In genomic region chr11:117083011-117083940, GRCh38 we compare ENCODE assay signal across 1 cellular context.
TF ChIP-seq lines count a peak whose summit lies in the region.

No MANE protein-coding gene starts in this region.

TF ChIP-seq in GM12878, 131 proteins besides CTCF, POLR2A, EP300 and RAD21 (continued from another document):
- no peak for TF ChIP-seq PKNOX1 (IDR thresholded peaks at IDR 0.05)
- TF ChIP-seq POU2F2 (IDR thresholded peaks at IDR 0.05; ENCODE audit: borderline replicate concordance, low read depth, low read length), result no peak
- no peak for TF ChIP-seq ZNF687 (IDR thresholded peaks at IDR 0.05)
